ENCODE assay signal across 8 cellular contexts in the genomic region with DNA sequence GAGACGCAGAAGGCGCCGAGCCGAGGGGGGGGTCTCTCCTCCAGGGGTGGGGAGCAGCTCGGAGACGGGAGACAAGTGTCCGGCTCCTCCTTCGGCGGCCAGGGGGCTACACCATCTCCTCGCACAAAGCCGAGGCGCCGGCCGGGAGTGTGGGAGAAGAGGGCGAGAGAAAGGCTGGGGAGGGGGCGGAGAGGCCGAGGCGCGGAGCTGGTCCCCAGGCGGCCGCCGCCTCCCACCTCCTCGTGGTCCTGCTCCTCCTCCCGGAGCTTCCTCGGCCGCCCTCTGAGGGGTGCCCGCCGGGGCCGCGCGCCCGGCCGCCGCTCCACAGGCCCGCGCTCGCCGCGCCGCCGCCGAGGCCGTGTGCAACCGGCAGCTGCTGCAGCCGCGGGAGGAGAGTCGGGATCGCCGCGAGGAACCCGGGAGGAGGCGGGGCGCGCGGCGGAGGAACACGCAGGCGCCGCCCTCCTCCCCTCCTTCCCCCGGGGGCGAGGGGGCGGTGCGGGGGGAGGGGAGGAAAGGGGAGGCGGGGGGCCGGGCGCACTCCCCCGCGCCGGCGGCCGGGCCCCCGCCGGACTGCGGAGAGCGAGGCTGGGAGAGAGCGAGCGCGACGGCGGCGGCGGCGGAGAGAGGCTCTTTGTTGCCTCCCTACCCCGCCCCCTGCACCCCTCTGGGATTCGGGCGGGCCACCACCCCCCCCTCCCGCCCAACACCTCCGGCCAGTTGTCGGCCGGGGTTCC. TPM values are rescaled to one million over a fixed set of nuclear protein-coding genes. Genes with fewer than 3 reads are reported as not detected.
DNase-seq lines count a peak whose midpoint lies in the region; ATAC-seq and TF ChIP-seq lines count a peak whose summit lies in the region.

ENAH (minus strand) TSS at position 398 of the 737 bp plus-strand sequence. CDS start 433 bp downstream, outside the sequence.

- no peak for TF ChIP-seq RAD21 in Ishikawa (IDR thresholded peaks at IDR 0.05; ENCODE audit: low read depth)

- no peaks in the 10 kb centered on the region for H3K36me3 Mint-ChIP-seq in activated naive CD8-positive, alpha-beta T cell treated with anti-CD3 and anti-CD28 coated beads, Interleukin-2, amount 50 U/mL, for 24 hours (ENCODE audit: low read depth)

- peak; percentile 78 for ATAC-seq in activated naive CD8-positive, alpha-beta T cell treated with anti-CD3 and anti-CD28 coated beads, Interleukin-2, amount 50 U/mL, for 24 hours

- H3K27me3 Mint-ChIP-seq in activated naive CD8-positive, alpha-beta T cell treated with anti-CD3 and anti-CD28 coated beads, Interleukin-2, amount 50 U/mL, for 24 hours: peaks cover 48% of the 10 kb centered on the region

- H3K27ac Mint-ChIP-seq in activated naive CD8-positive, alpha-beta T cell treated with anti-CD3 and anti-CD28 coated beads, Interleukin-2, amount 50 U/mL, for 24 hours: no peak within 1 kb of the TSS

- H3K4me3 Mint-ChIP-seq in activated naive CD8-positive, alpha-beta T cell treated with anti-CD3 and anti-CD28 coated beads, Interleukin-2, amount 50 U/mL, for 24 hours: peak within 1 kb of the TSS; percentile 79

- intact Hi-C loops in head of caudate nucleus (cut with DNase I): loop anchor here (10.0 kb wide), 3 partner anchors 98 to 322 kb away; partner anchors contain the start of gene SRP9

- peak; percentile 90 for DNase-seq in AG08396 (ENCODE audit: low spot score)
- peak; percentile 27 for DNase-seq in GM19238 (ENCODE audit: insufficient read length, low spot score)
- peak; percentile 62 for DNase-seq in RKO (ENCODE audit: low spot score)
- peak; percentile 50 for DNase-seq in activated naive CD8-positive, alpha-beta T cell treated with anti-CD3 and anti-CD28 coated beads, Interleukin-2, amount 50 U/mL, for 24 hours
- peak; percentile 46 to 92 (median 84) for DNase-seq in head of caudate nucleus
- DNase-seq in nucleus accumbens (lab: John Stamatoyannopoulos, UW): peak in 54 of 56 donors; percentile 42 to 91 (median 80)
- DNase-seq in ureter (ENCODE audit: low spot score): peak; percentile 77

- no peaks in the 10 kb centered on the region for H3K9me3 Mint-ChIP-seq in activated naive CD8-positive, alpha-beta T cell treated with anti-CD3 and anti-CD28 coated beads, Interleukin-2, amount 50 U/mL, for 24 hours

- TF ChIP-seq EP300 in Ishikawa (IDR thresholded peaks at IDR 0.05; ENCODE audit: borderline replicate concordance): no peak

- H3K4me1 Mint-ChIP-seq in activated naive CD8-positive, alpha-beta T cell treated with anti-CD3 and anti-CD28 coated beads, Interleukin-2, amount 50 U/mL, for 24 hours: peaks cover 12% of the 10 kb centered on the region

TF ChIP-seq in Ishikawa, 13 proteins besides CTCF, POLR2A, EP300 and RAD21:
- peak; percentile 35 for TF ChIP-seq EGR1 (IDR thresholded peaks at IDR 0.05)
- TF ChIP-seq TCF12 (IDR thresholded peaks at IDR 0.05; ENCODE audit: low read depth): no peak; the same call in 1 of the 2 replicates
- TF ChIP-seq REST (IDR thresholded peaks at IDR 0.05; ENCODE audit: low read depth): no peak
- TF ChIP-seq TEAD4 (IDR thresholded peaks at IDR 0.05): 0 out of 2 replicates have a peak, but pooled peaks have one; percentile 9
- no peak for TF ChIP-seq CEBPB (IDR thresholded peaks at IDR 0.05)
- peak; percentile 48; the same call in 1 of the 2 replicates for TF ChIP-seq TAF1 (IDR thresholded peaks at IDR 0.05; ENCODE audit: low read depth)
- no peak for TF ChIP-seq CREB1 (IDR thresholded peaks at IDR 0.05; ENCODE audit: low read depth)
- peak; percentile 2 for TF ChIP-seq ZBTB7A (IDR thresholded peaks at IDR 0.05; ENCODE audit: low read depth)
- TF ChIP-seq, protein P1, sequence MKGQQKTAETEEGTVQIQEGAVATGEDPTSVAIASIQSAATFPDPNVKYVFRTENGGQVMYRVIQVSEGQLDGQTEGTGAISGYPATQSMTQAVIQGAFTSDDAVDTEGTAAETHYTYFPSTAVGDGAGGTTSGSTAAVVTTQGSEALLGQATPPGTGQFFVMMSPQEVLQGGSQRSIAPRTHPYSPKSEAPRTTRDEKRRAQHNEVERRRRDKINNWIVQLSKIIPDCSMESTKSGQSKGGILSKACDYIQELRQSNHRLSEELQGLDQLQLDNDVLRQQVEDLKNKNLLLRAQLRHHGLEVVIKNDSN (IDR thresholded peaks at IDR 0.05): no peak
- TF ChIP-seq YY1 (IDR thresholded peaks at IDR 0.05; ENCODE audit: low read depth): no peak
- no peak for TF ChIP-seq FOXM1 (IDR thresholded peaks at IDR 0.05; ENCODE audit: borderline replicate concordance, low read depth)
- no peak; the same call in 1 of the 2 replicates for TF ChIP-seq NFIC (IDR thresholded peaks at IDR 0.05)
- TF ChIP-seq, protein P2, sequence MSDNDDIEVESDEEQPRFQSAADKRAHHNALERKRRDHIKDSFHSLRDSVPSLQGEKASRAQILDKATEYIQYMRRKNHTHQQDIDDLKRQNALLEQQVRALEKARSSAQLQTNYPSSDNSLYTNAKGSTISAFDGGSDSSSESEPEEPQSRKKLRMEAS (IDR thresholded peaks at IDR 0.05): no peak

RNA-seq across cellular contexts. Expression of gene ENAH, which starts in this region (rescaled TPM):
- 104 TPM for total RNA-seq in ureter

Comparison
In these comparisons a context has a peak if more than half of its experiments do, and no peak if none do; other contexts are left out.
1. Peak in every context shown above with its lines: DNase-seq and ATAC-seq.
2. DNase-seq: peak in every context shown above with its lines; median percentile 90 in AG08396; 84 in head of caudate nucleus; 80 in nucleus accumbens; 77 in ureter; 62 in RKO; 50 in activated naive CD8-positive, alpha-beta T cell treated with anti-CD3 and anti-CD28 coated beads, Interleukin-2, amount 50 U/mL, for 24 hours; 27 in GM19238.